In the genomic region with DNA sequence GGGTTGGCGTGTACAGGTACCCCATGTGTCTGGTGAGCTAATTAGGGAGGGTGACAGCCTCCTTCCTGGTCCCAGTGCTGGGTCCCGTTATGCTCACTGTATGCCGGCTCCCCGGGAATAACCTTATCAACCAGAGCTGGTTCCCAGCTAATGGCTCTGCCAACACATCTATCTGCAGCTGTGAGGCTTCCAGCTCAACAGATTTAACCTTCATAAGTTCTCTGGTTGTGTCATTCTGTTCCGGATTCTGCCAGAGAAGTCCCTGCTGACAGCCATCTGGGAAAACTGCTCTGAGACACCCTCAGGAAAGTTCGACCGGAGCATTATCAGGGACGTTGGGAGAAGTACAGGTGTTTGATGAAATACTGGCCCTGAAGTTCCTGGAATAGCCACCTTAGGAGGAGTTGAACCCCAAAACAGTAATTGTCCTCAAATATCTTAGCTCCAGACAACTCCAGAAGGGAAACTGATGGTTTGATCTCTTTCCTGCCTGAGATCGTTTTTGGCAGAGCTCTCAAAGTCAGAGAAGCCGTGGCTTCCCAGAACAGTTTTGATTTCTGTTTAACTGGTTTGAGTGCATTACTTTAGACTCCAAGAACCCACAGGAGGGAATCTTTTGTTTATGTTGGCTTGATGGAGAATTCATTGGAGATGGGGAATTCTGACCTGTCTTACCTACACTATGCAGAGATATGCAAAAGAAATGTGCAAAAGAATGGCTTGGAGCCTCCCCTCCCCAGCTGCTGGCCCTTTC, we compare ENCODE assay signal across 22 cellular contexts. TPM values are rescaled to one million over a fixed set of nuclear protein-coding genes. Genes with fewer than 3 reads are reported as not detected.
DNase-seq lines count a peak whose midpoint lies in the region; ATAC-seq and TF ChIP-seq lines count a peak whose summit lies in the region.
"Had no signal": no experiment of that assay in that cellular context is flagged by ENCODE, and none has a peak within 500 bp of the region (broad histone marks: within the 10 kb centered on the region; RNA-seq: fewer than 3 reads in every experiment).

No MANE protein-coding gene starts in this region.

- H3K27ac ChIP-seq in gastroesophageal sphincter = peak overlapping the region; percentile 62 to 77 (median 74)
- H3K27ac ChIP-seq in muscle layer of colon (ENCODE audit: low read depth, low read length) = peak overlapping the region; percentile 61
- peak overlapping the region; percentile 73 for H3K27ac ChIP-seq in stomach smooth muscle (ENCODE audit: low read length)

- peak; percentile 44 for ATAC-seq in gastroesophageal sphincter
- ATAC-seq: K562 had no signal

- TF ChIP-seq POLR2A in gastroesophageal sphincter (IDR thresholded peaks at IDR 0.05) = no peak

- DNase-seq in astrocyte of the cerebellum (ENCODE audit: low read depth) (peak; percentile 62), SHP77 treated with DMSO at 0.1 percent for 48 hours (lab: John Stamatoyannopoulos, UW) (no peak), cerebellar cortex (ENCODE audit: low spot score) (no peak)
- DNase-seq in activated naive CD4-positive, alpha-beta T cell treated with Interleukin-2 at 50 U/mL for 16 hours = no peak
- DNase-seq in stimulated activated CD4-positive, alpha-beta T cell treated with anti-CD3 and anti-CD28 coated beads, Interleukin-2, amount 100 ng/mL, for 48 hours = no peak
- DNase-seq: activated CD4-positive, alpha-beta T cell treated with anti-CD3 and anti-CD28 coated beads for 48 hours; activated CD8-positive, alpha-beta memory T cell treated with anti-CD3 and anti-CD28 coated beads, Interleukin-2, amount 50 U/mL, for 48 hours; activated gamma-delta T cell treated with Interleukin-2 at 50 U/mL for 16 hours; DND-41; H7; hypothalamus; NCI-H2081; NCI-H526 treated with DMSO at 0.1 percent for 48 hours; OCI-M1; stimulated activated naive CD4-positive, alpha-beta T cell treated with Interleukin-2 at 50 U/mL for 16 hours had no signal

- H3K9ac ChIP-seq in muscle layer of colon (ENCODE audit: low read length) (no peak overlapping the region), stomach smooth muscle (ENCODE audit: low read length in 2 of 2) (peak overlapping the region; percentile 1 to 47)

- TF ChIP-seq CTCF in astrocyte of the cerebellum (IDR thresholded peaks at IDR 0.05; ENCODE audit: low read depth, low read length, missing control alignments) (no peak), gastroesophageal sphincter (IDR thresholded peaks at IDR 0.05) (no peak)

- H3K4me3 ChIP-seq in astrocyte of the cerebellum (ENCODE audit: low read depth, low read length) (no peak overlapping the region), gastroesophageal sphincter (peak overlapping the region in 1 of 2 donors; percentile 32), muscle layer of colon (ENCODE audit: low read depth in 1 of 2, low read length in 2 of 2) (no peak overlapping the region), stomach smooth muscle (ENCODE audit: low read length in 2 of 2) (peak overlapping the region; percentile 18 to 24)
- H3K4me3 ChIP-seq: K562 had no signal

- H3K27me3 ChIP-seq in gastroesophageal sphincter (no peaks in the 10 kb centered on the region), muscle layer of colon (ENCODE audit: control insufficient read depth in 1 of 2, insufficient read depth in 2 of 2, low read length in 2 of 2) (no peaks in the 10 kb centered on the region), stomach smooth muscle (ENCODE audit: control insufficient read depth in 1 of 2, insufficient read depth in 2 of 2, low read length in 2 of 2) (no peaks in the 10 kb centered on the region)
- H3K27me3 ChIP-seq: ascending aorta had no signal

- in situ Hi-C loops in astrocyte of the cerebellum (cut with HindIII; ENCODE audit: low sequenced_read_pairs) = no loop called here

- TF ChIP-seq EP300 in gastroesophageal sphincter (IDR thresholded peaks at IDR 0.05) = no peak

- 0 to 12% methylated on average over 2 to 9 of the region's 10 CpGs for WGBS in gastroesophageal sphincter (ENCODE audit: low coverage in 1 of 2), 2 donors

- H3K9me3 ChIP-seq in gastroesophageal sphincter = no peaks in the 10 kb centered on the region
- H3K9me3 ChIP-seq in muscle layer of colon (ENCODE audit: low read length) = no peaks in the 10 kb centered on the region
- H3K9me3 ChIP-seq in stomach smooth muscle (ENCODE audit: control insufficient read depth in 2 of 2, low read length in 2 of 2) = no peaks in the 10 kb centered on the region
- H3K9me3 ChIP-seq: ascending aorta had no signal

- peaks cover 7 to 66% (median 8%) of the 10 kb centered on the region in 3 donors for H3K4me1 ChIP-seq in gastroesophageal sphincter
- H3K4me1 ChIP-seq in muscle layer of colon (ENCODE audit: insufficient read depth, low read length) = peaks cover 32% of the 10 kb centered on the region
- H3K4me1 ChIP-seq in stomach smooth muscle (ENCODE audit: control insufficient read depth, insufficient read depth, low read length) = peaks cover 32% of the 10 kb centered on the region

- H3K36me3 ChIP-seq in gastroesophageal sphincter = no peaks in the 10 kb centered on the region
- no peaks in the 10 kb centered on the region for H3K36me3 ChIP-seq in muscle layer of colon (ENCODE audit: insufficient read depth, low read length)
- peaks cover 0 to 5% of the 10 kb centered on the region in 2 donors for H3K36me3 ChIP-seq in stomach smooth muscle (ENCODE audit: control insufficient read depth in 2 of 2, insufficient read depth in 2 of 2, low read length in 2 of 2)

RNA-seq across cellular contexts. Expression of gene TXNDC2, which starts 39.4 kb away (rescaled TPM):
- total RNA-seq in gastroesophageal sphincter = under 1 TPM in 2 of 4 donors, not detected in 2; 0.62 to 0.96 TPM
- total RNA-seq: ascending aorta, fibroblast of lung, H7, kidney epithelial cell had no signal

Comparison
In these comparisons a context has a peak if more than half of its experiments do, and no peak if none do; other contexts are left out.
1. H3K4me3 ChIP-seq: peak in stomach smooth muscle (2 of 2); none in astrocyte of the cerebellum (single experiment) and muscle layer of colon (0 of 2).
2. Peak in every context shown above with its lines, with median percentiles within 50 percentile points of each other: H3K27ac ChIP-seq.